In genomic region chrX:77689376-77689775, GRCh38 we compare ENCODE assay signal across 1 cellular context.
TF ChIP-seq lines count a peak whose summit lies in the region.

No MANE protein-coding gene starts in this region.

TF ChIP-seq in WTC11, 78 proteins besides CTCF, POLR2A, EP300 and RAD21 (continued from another document):
- TF ChIP-seq ERG (CRISPR knock-in tag; IDR thresholded peaks at IDR 0.05) (no peak), TCF7 (CRISPR knock-in tag; IDR thresholded peaks at IDR 0.05; ENCODE audit: low read depth) (no peak), JUN (CRISPR knock-in tag; IDR thresholded peaks at IDR 0.05) (no peak), ELF4 (CRISPR knock-in tag; IDR thresholded peaks at IDR 0.05; ENCODE audit: low read depth) (no peak), CREB1 (CRISPR knock-in tag; IDR thresholded peaks at IDR 0.05) (no peak), CDX4 (CRISPR knock-in tag; IDR thresholded peaks at IDR 0.05; ENCODE audit: borderline replicate concordance) (no peak), ZBTB21 (CRISPR knock-in tag; IDR thresholded peaks at IDR 0.05; ENCODE audit: borderline replicate concordance) (no peak), CBFB (CRISPR knock-in tag; IDR thresholded peaks at IDR 0.05; ENCODE audit: low read depth) (no peak)
